ENCODE assay signal across 16 cellular contexts in the genomic region with DNA sequence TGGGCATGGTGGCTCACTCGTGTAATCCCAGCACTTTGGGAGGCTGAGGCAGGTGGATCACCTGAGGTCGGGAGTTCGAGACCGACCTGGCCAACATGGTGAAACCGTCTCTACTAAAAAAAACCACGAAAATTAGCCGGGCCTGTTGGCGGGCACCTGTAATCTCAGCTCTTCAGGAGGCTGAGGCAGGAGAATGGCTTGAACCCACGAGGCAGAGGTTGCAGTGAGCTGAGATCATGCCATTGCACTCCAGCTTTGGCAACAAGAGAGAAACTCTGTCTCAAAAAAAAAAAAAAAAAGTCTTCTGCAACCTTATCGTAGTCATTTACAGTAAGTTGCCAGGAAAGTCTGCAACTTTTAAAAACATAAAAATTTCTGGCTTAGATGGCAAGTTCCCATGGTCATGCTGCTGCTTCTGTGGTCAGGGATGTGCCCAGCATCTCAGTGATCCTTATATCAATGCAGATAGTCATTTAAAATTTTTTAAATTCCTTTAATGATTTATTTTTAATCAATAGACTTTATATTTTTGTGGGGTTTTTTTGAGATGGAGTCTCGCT. TPM values are rescaled to one million over a fixed set of nuclear protein-coding genes. Genes with fewer than 3 reads are reported as not detected.
DNase-seq lines count a peak whose midpoint lies in the region; ATAC-seq and TF ChIP-seq lines count a peak whose summit lies in the region.
"Had no signal": no experiment of that assay in that cellular context is flagged by ENCODE, and none has a peak within 500 bp of the region (broad histone marks: within the 10 kb centered on the region; RNA-seq: fewer than 3 reads in every experiment).

No MANE protein-coding gene starts in this region.

- no TSS peak for BruUV-seq in mammary epithelial cell (replicated peaks; lab: Mats Ljungman, UMichigan)

- H3K27me3 ChIP-seq in GM23248 (replicated peaks; ENCODE audit: insufficient read depth) (no peaks in the 10 kb centered on the region), prostate gland (replicated peaks; ENCODE audit: insufficient read depth) (no peaks in the 10 kb centered on the region), mammary epithelial cell (ENCODE audit: insufficient read depth, low read length) (no peaks in the 10 kb centered on the region)
- H3K27me3 ChIP-seq: BE2C had no signal

- 87 to 91% methylated on average over 11 of the region's 11 CpGs for WGBS in GM23248 (ENCODE audit: low coverage in 1 of 2, low lambda C conversion rate in 2 of 2, missing lambda C conversion rate in 2 of 2), 2 experiments
- 89% methylated on average over 11 of the region's 11 CpGs for WGBS in prostate gland
- WGBS in mammary epithelial cell (ENCODE audit: low coverage, missing lambda C conversion rate), result 93% methylated on average over 6 of the region's 11 CpGs

- TF ChIP-seq POLR2A in prostate gland (IDR thresholded peaks at IDR 0.05), result no peak

- DNase-seq in AG10803 (ENCODE audit: low read depth), result peak; percentile 83
- peak; percentile 28 for DNase-seq in GM23248
- DNase-seq in fibroblast of the aortic adventitia (ENCODE audit: low read depth), result peak; percentile 76
- DNase-seq in sciatic nerve (ENCODE audit: low spot score), result peak; percentile 33
- DNase-seq in prostate gland (ENCODE audit: low spot score), result no peak
- DNase-seq in T-helper 2 cell, result no peak
- DNase-seq in mammary epithelial cell, result no peak
- DNase-seq: ACHN; BE2C; CD4-positive, alpha-beta memory T cell; DMS79; HCEC 1CT; HFFc6; IMR-90 had no signal

- no peaks in the 10 kb centered on the region for H3K9me3 ChIP-seq in GM23248 (ENCODE audit: low read depth)
- H3K9me3 ChIP-seq in prostate gland, result no peaks in the 10 kb centered on the region
- no peaks in the 10 kb centered on the region for H3K9me3 ChIP-seq in mammary epithelial cell (replicated peaks; ENCODE audit: insufficient read depth, low read length)
- H3K9me3 ChIP-seq: BE2C had no signal

- H3K4me3 ChIP-seq in AG10803 (ENCODE audit: low read length) (no peak overlapping the region), GM23248 (no peak overlapping the region), fibroblast of the aortic adventitia (ENCODE audit: low read depth, low read length) (no peak overlapping the region), prostate gland (no peak overlapping the region), mammary epithelial cell (replicated peaks in 1 of 3; ENCODE audit: insufficient read depth in 1 of 3, low read depth in 2 of 3, low read length in 3 of 3) (no peak overlapping the region)

- dilution Hi-C loops in mammary epithelial cell (cut with HindIII; ENCODE audit: low sequenced_read_pairs), result no loop called here

- intact Hi-C loops in sciatic nerve (cut with DNase I), result no loop called here
- intact Hi-C loops in prostate gland (cut with DNase I), result no loop called here
- intact Hi-C loops in mammary epithelial cell (cut with micrococcal nuclease), result no loop called here

- H3K36me3 ChIP-seq in GM23248 (ENCODE audit: low read depth) (no peaks in the 10 kb centered on the region), prostate gland (no peaks in the 10 kb centered on the region), mammary epithelial cell (ENCODE audit: insufficient read depth, low read length) (no peaks in the 10 kb centered on the region)

- H3K79me2 ChIP-seq in GM23248 (ENCODE audit: insufficient read depth), result peaks cover 56% of the 10 kb centered on the region
- peaks cover 5% of the 10 kb centered on the region for H3K79me2 ChIP-seq in mammary epithelial cell (ENCODE audit: insufficient read depth, low read length)

- no peak overlapping the region for H3K9ac ChIP-seq in GM23248
- H3K9ac ChIP-seq in mammary epithelial cell (ENCODE audit: insufficient read depth, low read length), result no peak overlapping the region

- peaks cover 32% of the 10 kb centered on the region for H3F3A ChIP-seq in GM23248 (ENCODE audit: insufficient read depth)

- TF ChIP-seq CTCF in AG10803 (conservative IDR thresholded peaks at IDR 0.05; ENCODE audit: low read length) (no peak), fibroblast of the aortic adventitia (IDR thresholded peaks at IDR 0.05; ENCODE audit: insufficient read depth, low read length) (no peak), prostate gland (IDR thresholded peaks at IDR 0.05) (no peak), mammary epithelial cell (conservative IDR thresholded peaks at IDR 0.05 in 1 of 2, IDR thresholded peaks at IDR 0.05 in 1 of 2; ENCODE audit: extremely low read depth in 1 of 2, insufficient read depth in 1 of 2, low read depth in 1 of 2, low read length in 2 of 2) (no peak)

- H3K9me2 ChIP-seq in GM23248 (ENCODE audit: insufficient read depth), result no peaks in the 10 kb centered on the region

- no peak for ATAC-seq in sciatic nerve
- ATAC-seq in HG02642 (IDR thresholded peaks at IDR 0.05; ENCODE audit: poor library complexity, unreplicated experiment), result no peak

- in situ Hi-C loops in GM23248 (cut with MboI) (no loop called here), mammary epithelial cell (cut with MboI; ENCODE audit: low sequenced_read_pairs in 2 of 2) (no loop called here)

- H2AFZ ChIP-seq in GM23248 (no peak overlapping the region), mammary epithelial cell (ENCODE audit: low read depth, low read length) (no peak overlapping the region)

- no peak overlapping the region for H3K27ac ChIP-seq in GM23248
- no peak overlapping the region for H3K27ac ChIP-seq in prostate gland
- no peak overlapping the region for H3K27ac ChIP-seq in mammary epithelial cell (ENCODE audit: insufficient read depth, low read depth, low read length)
- H3K27ac ChIP-seq: C4-2B had no signal

- CTCF ChIA-PET in mammary epithelial cell (lab: Charles Lee; ENCODE audit: low non-redundant PET), result no interaction called here

- H3K4me1 ChIP-seq in GM23248 (ENCODE audit: insufficient read depth) (peaks cover 27% of the 10 kb centered on the region), prostate gland (replicated peaks) (no peaks in the 10 kb centered on the region), mammary epithelial cell (ENCODE audit: insufficient read depth, low read length) (no peaks in the 10 kb centered on the region)
- H3K4me1 ChIP-seq: BE2C had no signal

- H4K20me1 ChIP-seq in GM23248 (ENCODE audit: insufficient read depth), result no peaks in the 10 kb centered on the region; the same call in 1 of the 2 replicates
- H4K20me1 ChIP-seq in mammary epithelial cell (ENCODE audit: insufficient read depth, low read length), result no peaks in the 10 kb centered on the region

- H3K4me2 ChIP-seq in GM23248 (ENCODE audit: unreplicated experiment), result no peak overlapping the region
- H3K4me2 ChIP-seq in mammary epithelial cell (ENCODE audit: insufficient read depth, low read depth, low read length), result no peak overlapping the region

RNA-seq across cellular contexts. Expression of gene SUFU, which starts 15.6 kb away (rescaled TPM):
- total RNA-seq in GM23248 (2014; rRNA removed; shearing (Covaris generic)), result 3.1 and 3.7 TPM in 2 replicates
- polyA plus RNA-seq in GM23248 (2016; fragmentation: Nextera tagmentation; extraction: Ambion mirVana) (5.0 and 5.5 TPM in 2 replicates), mammary epithelial cell (4.9 TPM)
- total RNA-seq in fibroblast of the aortic adventitia (ENCODE audit: low replicate concordance) (3.3 and 4.8 TPM in 2 replicates), sciatic nerve (19.7 TPM), prostate gland (10 to 100 TPM; 17.4 to 20.4 TPM), mammary epithelial cell (1 to 10 TPM; 2.5 to 9.2 TPM)
- 14.9 TPM for polyA minus RNA-seq in mammary epithelial cell

RNA-seq across cellular contexts. Expression of gene ACTR1A, which starts 16.8 kb away (rescaled TPM):
- 109 and 134 TPM in 2 replicates for total RNA-seq in GM23248 (2014; rRNA removed; shearing (Covaris generic))
- 127 and 134 TPM in 2 replicates for polyA plus RNA-seq in GM23248 (2016; fragmentation: Nextera tagmentation; extraction: Ambion mirVana)
- 103 and 105 TPM in 2 replicates for total RNA-seq in fibroblast of the aortic adventitia (ENCODE audit: low replicate concordance)
- total RNA-seq in sciatic nerve, result 84.3 TPM
- total RNA-seq in prostate gland, result 10 to 100 TPM; 75.6 to 95.9 TPM
- total RNA-seq in mammary epithelial cell, result 100 to 1,000 TPM; 111 to 138 TPM
- polyA plus RNA-seq in mammary epithelial cell, result 121 TPM
- 145 TPM for polyA minus RNA-seq in mammary epithelial cell

Comparison
In these comparisons a context has a peak if more than half of its experiments do, and no peak if none do; other contexts are left out.
1. DNase-seq: peak in AG10803 (single experiment), GM23248 (single experiment), fibroblast of the aortic adventitia (single experiment) and sciatic nerve (single experiment); none in prostate gland (single experiment), T-helper 2 cell (0 of 5) and mammary epithelial cell (single experiment).